17 cellular contexts compared by ENCODE assay signal in the genomic region with DNA sequence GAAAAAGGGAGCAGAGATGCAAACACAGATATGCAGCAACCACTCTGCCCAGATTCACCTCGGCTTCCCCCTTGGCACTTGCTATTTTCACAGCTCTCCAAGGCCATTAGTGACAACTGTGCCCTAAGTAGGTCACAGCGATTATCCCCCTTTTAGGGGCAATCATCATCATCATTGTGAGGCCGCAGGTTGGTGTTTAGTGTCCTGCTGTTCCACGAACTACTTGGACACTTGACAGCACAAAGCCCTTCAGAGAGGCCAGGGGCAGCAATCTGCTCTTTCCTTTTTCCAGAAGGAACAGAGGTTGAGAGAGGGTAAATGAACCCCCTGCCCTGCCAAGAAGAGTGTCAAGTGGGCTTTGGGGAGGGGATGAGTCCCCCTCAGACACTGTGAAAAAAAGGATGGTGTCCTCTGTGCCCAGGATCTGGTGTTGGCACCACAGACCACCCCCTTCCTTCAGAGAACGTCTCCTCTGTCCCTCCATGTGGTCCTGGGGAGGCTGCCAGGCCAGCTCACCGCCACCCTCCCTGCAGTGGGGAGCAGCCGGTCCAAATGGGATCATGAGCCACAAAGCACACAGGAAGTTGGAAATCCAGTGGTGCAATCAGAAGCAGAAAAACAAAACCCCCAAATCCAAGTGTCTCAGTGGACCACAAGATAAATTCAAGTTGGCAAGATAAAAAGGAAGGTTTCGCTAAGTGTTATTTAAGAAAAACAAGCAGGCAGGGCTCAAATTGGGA.
DNase-seq lines count a peak whose midpoint lies in the region; ATAC-seq and TF ChIP-seq lines count a peak whose summit lies in the region.
"Had no signal": no experiment of that assay in that cellular context is flagged by ENCODE, and none has a peak within 500 bp of the region (broad histone marks: within the 10 kb centered on the region; RNA-seq: fewer than 3 reads in every experiment).

No MANE protein-coding gene starts in this region.

- no peaks in the 10 kb centered on the region for H3K9me3 ChIP-seq in esophagus squamous epithelium
- peaks cover 2% of the 10 kb centered on the region for H3K9me3 ChIP-seq in osteoblast (ENCODE audit: low read depth, low read length)
- no peaks in the 10 kb centered on the region for H3K9me3 ChIP-seq in neural progenitor cell (ENCODE audit: low read depth)
- H3K9me3 ChIP-seq: BE2C had no signal

- H3K27me3 ChIP-seq in esophagus squamous epithelium (peaks cover 0 to 7% (median 0%) of the 10 kb centered on the region in 4 donors), osteoblast (ENCODE audit: insufficient read depth, low read length) (no peaks in the 10 kb centered on the region), GM23338 (ENCODE audit: insufficient read depth) (no peaks in the 10 kb centered on the region), neural progenitor cell (no peaks in the 10 kb centered on the region)
- H3K27me3 ChIP-seq: BE2C had no signal

- intact Hi-C loops in esophagus squamous epithelium (cut with DNase I): no loop called here

- ATAC-seq in HG02885 (IDR thresholded peaks at IDR 0.05; ENCODE audit: poor library complexity, unreplicated experiment): no peak
- no peak for ATAC-seq in GM23338

- H3K4me3 Mint-ChIP-seq in GM23338 (no peak overlapping the region), neural progenitor cell (no peak overlapping the region)
- H3K4me3 Mint-ChIP-seq: nephron progenitor cell had no signal

- H4K20me1 ChIP-seq in osteoblast (ENCODE audit: insufficient read depth, low read length) (no peaks in the 10 kb centered on the region), GM23338 (replicated peaks; ENCODE audit: insufficient read depth) (no peaks in the 10 kb centered on the region), neural progenitor cell (ENCODE audit: low read depth) (no peaks in the 10 kb centered on the region)

- TF ChIP-seq CTCF in esophagus squamous epithelium (IDR thresholded peaks at IDR 0.05) (no peak), osteoblast (IDR thresholded peaks at IDR 0.05; ENCODE audit: extremely low read depth, low read depth, low read length) (no peak), GM23338 (conservative IDR thresholded peaks at IDR 0.05; ENCODE audit: low read depth in 2 of 2) (no peak), neural progenitor cell (IDR thresholded peaks at IDR 0.05) (no peak)

- no peak overlapping the region for H3K9ac ChIP-seq in neural progenitor cell

- H3F3A ChIP-seq in GM23338 (replicated peaks; ENCODE audit: low read depth) (no peaks in the 10 kb centered on the region), neural progenitor cell (ENCODE audit: low read depth) (no peaks in the 10 kb centered on the region)

- H3K36me3 Mint-ChIP-seq in GM23338 (ENCODE audit: low read depth): no peaks in the 10 kb centered on the region
- H3K36me3 Mint-ChIP-seq in neural progenitor cell: no peaks in the 10 kb centered on the region

- no peak overlapping the region for H3K27ac Mint-ChIP-seq in GM23338
- no peak overlapping the region for H3K27ac Mint-ChIP-seq in neural progenitor cell
- H3K27ac Mint-ChIP-seq: nephron progenitor cell had no signal

- H3K9me2 ChIP-seq in GM23338 (ENCODE audit: insufficient read depth): no peaks in the 10 kb centered on the region

- DNase-seq in AG08396 (ENCODE audit: low spot score) (peak; percentile 58), NCI-H1092 (lab: John Stamatoyannopoulos, UW) (peak; percentile 66), esophagus squamous epithelium (lab: John Stamatoyannopoulos, UW) (no peak), osteoblast (ENCODE audit: insufficient read length, low spot score, missing footprints) (peak; percentile 96), NCI-H345 treated with DMSO at 0.1 percent for 48 hours (lab: John Stamatoyannopoulos, UW; ENCODE audit: unreplicated experiment) (no peak), GM23338 (ENCODE audit: low spot score) (no peak), neural progenitor cell (ENCODE audit: low spot score) (no peak)
- DNase-seq: activated naive CD4-positive, alpha-beta T cell treated with anti-CD3 and anti-CD28 coated beads, Interleukin-2, amount 50 U/mL, for 16 hours; BE2C; cortex of kidney; DMS79 treated with DMSO at 0.1 percent for 48 hours; KBM-7; NCI-H2171; nephron progenitor cell; stimulated activated CD4-positive, alpha-beta T cell treated with anti-CD3 and anti-CD28 coated beads, Interleukin-15, amount 100 ng/mL, for 24 hours; stimulated activated CD8-positive, alpha-beta memory T cell treated with anti-CD3 and anti-CD28 coated beads, Interleukin-4, amount 100 ng/mL, for 48 hours had no signal

- H3K4me1 ChIP-seq in esophagus squamous epithelium (peaks cover 0 to 11% (median 0%) of the 10 kb centered on the region in 3 donors), osteoblast (ENCODE audit: insufficient read depth, low read length) (peaks cover 34% of the 10 kb centered on the region), GM23338 (ENCODE audit: insufficient read depth) (no peaks in the 10 kb centered on the region; the same call in 1 of the 2 replicates), neural progenitor cell (no peaks in the 10 kb centered on the region)
- H3K4me1 ChIP-seq: BE2C had no signal

- H3K27ac ChIP-seq in esophagus squamous epithelium: peak overlapping the region in 3 of 4 donors; percentile 39 to 65 (median 60)
- peak overlapping the region; percentile 76 for H3K27ac ChIP-seq in osteoblast (ENCODE audit: low read depth, low read length)
- no peak overlapping the region for H3K27ac ChIP-seq in GM23338 (ENCODE audit: low read depth)
- no peak overlapping the region for H3K27ac ChIP-seq in neural progenitor cell

- H3K27me3 Mint-ChIP-seq in GM23338 (ENCODE audit: insufficient read depth, low read depth, poor library complexity) (peaks cover 5% of the 10 kb centered on the region), neural progenitor cell (ENCODE audit: insufficient read depth, low read depth) (peaks cover 5% of the 10 kb centered on the region)

- no peak overlapping the region for H3K4me3 ChIP-seq in esophagus squamous epithelium
- H3K4me3 ChIP-seq in osteoblast (ENCODE audit: insufficient read depth, low read length): no peak overlapping the region
- H3K4me3 ChIP-seq in GM23338: no peak overlapping the region
- no peak overlapping the region for H3K4me3 ChIP-seq in neural progenitor cell

- 53 to 90% methylated on average over 3 to 7 of the region's 8 CpGs for WGBS in esophagus squamous epithelium, 2 donors

- H2AFZ ChIP-seq in osteoblast (ENCODE audit: low read length): peak overlapping the region; percentile 27
- no peak overlapping the region for H2AFZ ChIP-seq in GM23338
- no peak overlapping the region for H2AFZ ChIP-seq in neural progenitor cell (replicated peaks)

- no peak for TF ChIP-seq POLR2A in esophagus squamous epithelium (IDR thresholded peaks at IDR 0.05)

- H3K36me3 ChIP-seq in esophagus squamous epithelium (no peaks in the 10 kb centered on the region), osteoblast (ENCODE audit: insufficient read depth, low read length) (no peaks in the 10 kb centered on the region), GM23338 (ENCODE audit: insufficient read depth) (no peaks in the 10 kb centered on the region), neural progenitor cell (no peaks in the 10 kb centered on the region)
- H3K36me3 ChIP-seq: BE2C had no signal

- H3K79me2 ChIP-seq in osteoblast (ENCODE audit: insufficient read depth, low read length) (no peaks in the 10 kb centered on the region), GM23338 (replicated peaks; ENCODE audit: insufficient read depth) (no peaks in the 10 kb centered on the region), neural progenitor cell (ENCODE audit: low read depth) (no peaks in the 10 kb centered on the region)

- H3K4me2 ChIP-seq in osteoblast (ENCODE audit: insufficient read depth, low read length) (peak overlapping the region; percentile 54), GM23338 (no peak overlapping the region), neural progenitor cell (no peak overlapping the region)

- H3K9me3 Mint-ChIP-seq in GM23338 (no peaks in the 10 kb centered on the region; the same call in 2 of the 3 replicates), neural progenitor cell (no peaks in the 10 kb centered on the region)

- peaks cover 10% of the 10 kb centered on the region; the same call in 2 of the 3 replicates for H3K4me1 Mint-ChIP-seq in GM23338
- H3K4me1 Mint-ChIP-seq in neural progenitor cell: peaks cover 14% of the 10 kb centered on the region

TF ChIP-seq in GM23338, 12 proteins besides CTCF, POLR2A, EP300 and RAD21 (continues in another document):
- TF ChIP-seq POLR2AphosphoS5 (IDR thresholded peaks at IDR 0.05; ENCODE audit: low read depth): no peak

Comparison
In these comparisons a context has a peak if more than half of its experiments do, and no peak if none do; other contexts are left out.
1. DNase-seq: peak in AG08396 (single experiment), NCI-H1092 (single experiment) and osteoblast (single experiment); none in esophagus squamous epithelium (single experiment), NCI-H345 treated with DMSO at 0.1 percent for 48 hours (single experiment), GM23338 (single experiment) and neural progenitor cell (single experiment).
2. H3K27ac ChIP-seq: peak in esophagus squamous epithelium (3 of 4) and osteoblast (single experiment); none in GM23338 (single experiment) and neural progenitor cell (single experiment).